ENCODE assay signal across 10 cellular contexts in the genomic region with DNA sequence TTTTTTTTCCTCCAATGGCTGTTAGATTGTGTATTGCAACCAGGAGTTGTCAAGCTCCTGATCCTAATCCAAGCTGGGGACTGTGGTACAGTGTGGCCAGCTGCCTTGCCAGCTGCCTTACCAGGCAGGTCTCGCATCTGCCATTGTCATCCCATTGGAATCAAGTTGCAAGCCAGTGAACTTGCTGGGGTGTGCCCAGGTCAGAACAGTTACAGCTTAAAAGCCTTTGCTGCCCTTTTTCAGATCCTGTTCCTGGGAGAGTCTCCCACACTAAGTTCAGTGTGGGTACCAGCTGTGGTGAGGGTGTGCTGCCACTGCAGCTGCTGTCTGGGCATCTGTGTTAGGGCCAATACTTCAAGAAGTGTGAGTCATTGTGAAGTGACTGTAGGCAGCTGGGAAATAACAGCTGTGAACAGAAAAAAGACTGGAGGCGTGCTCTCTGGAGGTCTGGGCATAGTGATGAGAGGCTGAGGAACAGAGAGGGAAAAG.
DNase-seq lines count a peak whose midpoint lies in the region; ATAC-seq and TF ChIP-seq lines count a peak whose summit lies in the region.
"Had no signal": no experiment of that assay in that cellular context is flagged by ENCODE, and none has a peak within 500 bp of the region (broad histone marks: within the 10 kb centered on the region; RNA-seq: fewer than 3 reads in every experiment).

No MANE protein-coding gene starts in this region.

- no CpG with 5 or more reads among the region's 2 CpGs for WGBS in mesendoderm (ENCODE audit: extremely low coverage, insufficient coverage, low lambda C conversion rate)

- H3K56ac ChIP-seq in mesendoderm (ENCODE audit: low read length), result no peak overlapping the region

- H3K79me2 ChIP-seq in mesendoderm (ENCODE audit: control insufficient read depth, insufficient read depth, low read length), result peaks cover 22% of the 10 kb centered on the region

- no peak overlapping the region for H3K4me3 Mint-ChIP-seq in mesothelial cell of epicardium

- H3K79me1 ChIP-seq in mesendoderm (ENCODE audit: low read length), result peaks cover 22% of the 10 kb centered on the region

- no peak overlapping the region for H3K4me2 ChIP-seq in mesendoderm (ENCODE audit: low read length)

- H3K27ac Mint-ChIP-seq in mesothelial cell of epicardium, result no peak overlapping the region

- peaks cover 6% of the 10 kb centered on the region for H3K4me1 Mint-ChIP-seq in mesothelial cell of epicardium

- H2AK5ac ChIP-seq in mesendoderm (ENCODE audit: low read length), result no peak overlapping the region

- H4K8ac ChIP-seq in mesendoderm (ENCODE audit: low read depth, low read length), result no peak overlapping the region

- H2BK15ac ChIP-seq in mesendoderm (replicated peaks; ENCODE audit: low read depth), result no peak overlapping the region

- no peak for TF ChIP-seq CTCF in uterus (IDR thresholded peaks at IDR 0.05)
- no peak for TF ChIP-seq CTCF in mesothelial cell of epicardium (IDR thresholded peaks at IDR 0.05; ENCODE audit: unreplicated experiment)

- no peaks in the 10 kb centered on the region for H3K9me3 ChIP-seq in uterus
- H3K9me3 ChIP-seq: SJSA1 had no signal

- TF ChIP-seq POLR2A in uterus (IDR thresholded peaks at IDR 0.05), result no peak

- H3K18ac ChIP-seq in mesendoderm (ENCODE audit: low read length), result no peak overlapping the region

- no peaks in the 10 kb centered on the region for H3K27me3 Mint-ChIP-seq in mesothelial cell of epicardium (ENCODE audit: low read depth)

- H3K36me3 ChIP-seq in uterus, result no peaks in the 10 kb centered on the region
- H3K36me3 ChIP-seq in mesendoderm (ENCODE audit: control insufficient read depth, insufficient read depth, low read length), result no peaks in the 10 kb centered on the region
- H3K36me3 ChIP-seq: SJSA1 had no signal

- H2BK5ac ChIP-seq in mesendoderm (ENCODE audit: low read length), result no peak overlapping the region

- ATAC-seq in HG03565 (IDR thresholded peaks at IDR 0.05; ENCODE audit: unreplicated experiment), result peak; percentile 68

- H3K27me3 ChIP-seq in uterus (no peaks in the 10 kb centered on the region), mesendoderm (ENCODE audit: insufficient read depth, low read length, poor library complexity) (no peaks in the 10 kb centered on the region)
- H3K27me3 ChIP-seq: SJSA1 had no signal

- H3K4me1 ChIP-seq in uterus, result peaks cover 0 to 4% of the 10 kb centered on the region in 2 donors
- peaks cover 26% of the 10 kb centered on the region for H3K4me1 ChIP-seq in mesendoderm (ENCODE audit: control insufficient read depth, low read depth, low read length)

- H3K4me3 ChIP-seq in uterus, result no peak overlapping the region
- H3K4me3 ChIP-seq in mesendoderm (ENCODE audit: low read length), result no peak overlapping the region
- H3K4me3 ChIP-seq: SJSA1 had no signal

- H2BK120ac ChIP-seq in mesendoderm (ENCODE audit: low read depth, low read length), result no peak overlapping the region

- DNase-seq in DMS79 treated with DMSO at 0.1 percent for 48 hours (lab: John Stamatoyannopoulos, UW) (peak; percentile 12), DMS79 (lab: John Stamatoyannopoulos, UW) (no peak), anterior cingulate cortex (lab: John Stamatoyannopoulos, UW) (peak in 34 of 58 donors; percentile 12 to 68 (median 35)), left kidney (ENCODE audit: low read depth, low spot score) (peak; percentile 52), uterus (no peak), mesendoderm (no peak), mesothelial cell of epicardium (ENCODE audit: low spot score in 2 of 2, unreplicated experiment in 2 of 2) (no peak)

- H3K36me3 Mint-ChIP-seq in mesothelial cell of epicardium, result peaks cover 6% of the 10 kb centered on the region

- intact Hi-C loops in uterus (cut with DNase I; ENCODE audit: low total_unique reads), result no loop called here

- H3K27ac ChIP-seq in uterus, result peak overlapping the region; percentile 0 to 60
- H3K27ac ChIP-seq in mesendoderm (ENCODE audit: low read depth, low read length), result no peak overlapping the region
- H3K27ac ChIP-seq: 22Rv1, SJSA1 had no signal

- no peak overlapping the region for H3K23ac ChIP-seq in mesendoderm (ENCODE audit: low read length)

- H4K5ac ChIP-seq in mesendoderm (ENCODE audit: low read length), result no peak overlapping the region

- H3K9me3 Mint-ChIP-seq in mesothelial cell of epicardium, result peaks cover 6% of the 10 kb centered on the region

- H3K4ac ChIP-seq in mesendoderm (ENCODE audit: low read depth, low read length), result no peak overlapping the region

- no peak overlapping the region for H3K9ac ChIP-seq in mesendoderm (ENCODE audit: low read length)

Comparison
In these comparisons a context has a peak if more than half of its experiments do, and no peak if none do; other contexts are left out.
1. DNase-seq: peak in DMS79 treated with DMSO at 0.1 percent for 48 hours (single experiment), anterior cingulate cortex (34 of 58) and left kidney (single experiment); none in DMS79 (single experiment), uterus (0 of 2), mesendoderm (single experiment) and mesothelial cell of epicardium (0 of 2).